In genomic region chr1:229027622-229028182, GRCh38 we compare ENCODE assay signal across 8 cellular contexts.
DNase-seq lines count a peak whose midpoint lies in the region; ATAC-seq and TF ChIP-seq lines count a peak whose summit lies in the region.

No MANE protein-coding gene starts in this region.

- peak overlapping the region; percentile 64 to 83 (median 80) for H3K4me3 Mint-ChIP-seq in CD4-positive, CD25-positive, alpha-beta regulatory T cell

- H3K27me3 ChIP-seq in CD4-positive, CD25-positive, alpha-beta regulatory T cell (ENCODE audit: control insufficient read depth, insufficient read depth, low read length): no peaks in the 10 kb centered on the region
- no peaks in the 10 kb centered on the region for H3K27me3 ChIP-seq in stomach

- H3K4me1 ChIP-seq in CD4-positive, CD25-positive, alpha-beta regulatory T cell (ENCODE audit: control insufficient read depth, insufficient read depth, low read length, poor library complexity, severe bottlenecking): peaks cover 14% of the 10 kb centered on the region
- peaks cover 0 to 51% (median 15%) of the 10 kb centered on the region in 4 donors for H3K4me1 ChIP-seq in stomach

- H3K36me3 ChIP-seq in CD4-positive, CD25-positive, alpha-beta regulatory T cell (ENCODE audit: control insufficient read depth, insufficient read depth, low read length): no peaks in the 10 kb centered on the region
- H3K36me3 ChIP-seq in stomach: no peaks in the 10 kb centered on the region

- peaks cover 0 to 14% (median 9%) of the 10 kb centered on the region in 4 donors for H3K4me1 Mint-ChIP-seq in CD4-positive, CD25-positive, alpha-beta regulatory T cell

- TF ChIP-seq EP300 in stomach (IDR thresholded peaks at IDR 0.05): no peak

- H3K4me3 ChIP-seq in CD4-positive, CD25-positive, alpha-beta regulatory T cell (ENCODE audit: low read depth, low read length): peak overlapping the region; percentile 55
- H3K4me3 ChIP-seq in stomach: no peak overlapping the region

- peak in 2 of 3 donors; percentile 10 to 45 for DNase-seq in CD4-positive, CD25-positive, alpha-beta regulatory T cell
- DNase-seq in activated T-cell treated with anti-CD3 and anti-CD28 coated beads for 48 hours (ENCODE audit: low read depth) (peak; percentile 4), kidney tubule cell (ENCODE audit: low spot score) (peak; percentile 10), stomach (no peak), GM13976 (ENCODE audit: low spot score) (no peak), SHP77 treated with DMSO at 0.1 percent for 48 hours (lab: John Stamatoyannopoulos, UW) (no peak), hepatic stellate cell (ENCODE audit: low spot score) (no peak)

- TF ChIP-seq CTCF in stomach (IDR thresholded peaks at IDR 0.05) (no peak), GM13976 (IDR thresholded peaks at IDR 0.05; ENCODE audit: borderline replicate concordance, control extremely low read depth, extremely low read depth, insufficient read depth, missing control alignments) (no peak)

- no peak for TF ChIP-seq POLR2A in stomach (IDR thresholded peaks at IDR 0.05)

- H3K9me3 Mint-ChIP-seq in CD4-positive, CD25-positive, alpha-beta regulatory T cell: peaks cover 0 to 3% (median 0%) of the 10 kb centered on the region in 7 donors

- in situ Hi-C loops in GM13976 (cut with MboI; ENCODE audit: low sequenced_read_pairs, unreplicated experiment): no loop called here

- 31 to 49% (median 41%) methylated on average over 8 of the region's 8 CpGs for WGBS in stomach, 5 donors

- intact Hi-C loops in stomach (cut with DNase I; ENCODE audit: low total_unique reads): no loop called here

- peak overlapping the region; percentile 84 to 92 (median 87) for H3K27ac Mint-ChIP-seq in CD4-positive, CD25-positive, alpha-beta regulatory T cell

- no peaks in the 10 kb centered on the region for H3K9me3 ChIP-seq in CD4-positive, CD25-positive, alpha-beta regulatory T cell (ENCODE audit: control insufficient read depth in 2 of 2, low read length in 2 of 2)
- no peaks in the 10 kb centered on the region for H3K9me3 ChIP-seq in stomach

- H3K27me3 Mint-ChIP-seq in CD4-positive, CD25-positive, alpha-beta regulatory T cell: no peaks in the 10 kb centered on the region

- H3K36me3 Mint-ChIP-seq in CD4-positive, CD25-positive, alpha-beta regulatory T cell: no peaks in the 10 kb centered on the region

- H3K27ac ChIP-seq in CD4-positive, CD25-positive, alpha-beta regulatory T cell (ENCODE audit: insufficient read depth, low read length, poor library complexity, severe bottlenecking): no peak overlapping the region
- H3K27ac ChIP-seq in stomach: peak overlapping the region in 4 of 5 donors; percentile 3 to 70 (median 38)

- peak in 1 of 2 donors; percentile 66 for ATAC-seq in CD4-positive, CD25-positive, alpha-beta regulatory T cell (ENCODE audit: low read depth in 2 of 2)
- ATAC-seq in HG03103 (IDR thresholded peaks at IDR 0.05; ENCODE audit: low read depth, unreplicated experiment): peak; percentile 67

Comparison
In these comparisons a context has a peak if more than half of its experiments do, and no peak if none do; other contexts are left out.
1. DNase-seq: peak in CD4-positive, CD25-positive, alpha-beta regulatory T cell (2 of 3), activated T-cell treated with anti-CD3 and anti-CD28 coated beads for 48 hours (single experiment) and kidney tubule cell (single experiment); none in stomach (single experiment), GM13976 (single experiment), SHP77 treated with DMSO at 0.1 percent for 48 hours (single experiment) and hepatic stellate cell (single experiment).